ENCODE assay signal across 8 cellular contexts in genomic region chr2:96536445-96537065, GRCh38. TPM values are rescaled to one million over a fixed set of nuclear protein-coding genes. Genes with fewer than 3 reads are reported as not detected.
A peak's percentile ranks its signal among the peaks of the same experiment; 100 is the strongest.
DNase-seq lines count a peak whose midpoint lies in the region; ATAC-seq and TF ChIP-seq lines count a peak whose summit lies in the region.

A gene with protein sequence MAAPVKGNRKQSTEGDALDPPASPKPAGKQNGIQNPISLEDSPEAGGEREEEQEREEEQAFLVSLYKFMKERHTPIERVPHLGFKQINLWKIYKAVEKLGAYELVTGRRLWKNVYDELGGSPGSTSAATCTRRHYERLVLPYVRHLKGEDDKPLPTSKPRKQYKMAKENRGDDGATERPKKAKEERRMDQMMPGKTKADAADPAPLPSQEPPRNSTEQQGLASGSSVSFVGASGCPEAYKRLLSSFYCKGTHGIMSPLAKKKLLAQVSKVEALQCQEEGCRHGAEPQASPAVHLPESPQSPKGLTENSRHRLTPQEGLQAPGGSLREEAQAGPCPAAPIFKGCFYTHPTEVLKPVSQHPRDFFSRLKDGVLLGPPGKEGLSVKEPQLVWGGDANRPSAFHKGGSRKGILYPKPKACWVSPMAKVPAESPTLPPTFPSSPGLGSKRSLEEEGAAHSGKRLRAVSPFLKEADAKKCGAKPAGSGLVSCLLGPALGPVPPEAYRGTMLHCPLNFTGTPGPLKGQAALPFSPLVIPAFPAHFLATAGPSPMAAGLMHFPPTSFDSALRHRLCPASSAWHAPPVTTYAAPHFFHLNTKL (plus strand): TSS chr2:96536752. CDS start chr2:96536827, 75 bp downstream.

- H3K4me3 Mint-ChIP-seq in immature natural killer cell: peak within 1 kb of the TSS; percentile 87 to 99 (median 94)

- H3K27me3 ChIP-seq in WERI-Rb-1 (ENCODE audit: insufficient read depth, low read depth, severe bottlenecking) (peaks cover 13% of the 10 kb centered on the region), breast epithelium (no peaks in the 10 kb centered on the region)

- peaks cover 38 to 44% of the 10 kb centered on the region in 2 donors for H3K4me1 ChIP-seq in breast epithelium

- H3K27me3 Mint-ChIP-seq in immature natural killer cell (ENCODE audit: low read depth in 3 of 3): peaks cover 24 to 34% (median 33%) of the 10 kb centered on the region in 3 donors

- H3K4me3 ChIP-seq in AG04449 (ENCODE audit: low read depth, low read length) (peak within 1 kb of the TSS; percentile 70), WERI-Rb-1 (ENCODE audit: low read depth, low read length) (peak within 1 kb of the TSS; percentile 58), breast epithelium (peak within 1 kb of the TSS; percentile 70 to 99 (median 81))

- no peaks in the 10 kb centered on the region for H3K36me3 ChIP-seq in WERI-Rb-1
- H3K36me3 ChIP-seq in breast epithelium: no peaks in the 10 kb centered on the region

- peak; percentile 58 for ATAC-seq in GM18868 (IDR thresholded peaks at IDR 0.05; ENCODE audit: unreplicated experiment)
- peak; percentile 41 for ATAC-seq in HG03108 (IDR thresholded peaks at IDR 0.05; ENCODE audit: unreplicated experiment)

- no peaks in the 10 kb centered on the region for H3K36me3 Mint-ChIP-seq in immature natural killer cell

- peak; percentile 53 for TF ChIP-seq POLR2A in breast epithelium (IDR thresholded peaks at IDR 0.05)

- H3K9me3 Mint-ChIP-seq in immature natural killer cell: no peaks in the 10 kb centered on the region

- CTCF ChIA-PET in AG04449 (lab: Yijun Ruan, JAX): interaction anchor here (0.6 to 18.6 kb wide), 2 partner anchors 17 to 24 kb away, joined by 3 to 257 read pairs; no protein-coding TSS in a partner anchor

- POLR2A ChIA-PET in AG04449 (lab: Yijun Ruan, JAX): no interaction called here

- H3K4me1 Mint-ChIP-seq in immature natural killer cell: peaks cover 51 to 55% of the 10 kb centered on the region in 2 donors

- no peak within 1 kb of the TSS for H3K27ac ChIP-seq in WERI-Rb-1
- peak within 1 kb of the TSS; percentile 95 to 99 for H3K27ac ChIP-seq in breast epithelium

- intact Hi-C loops in breast epithelium (cut with DNase I; ENCODE audit: low total_unique reads): no loop called here

- no peaks in the 10 kb centered on the region for H3K9me3 ChIP-seq in WERI-Rb-1 (ENCODE audit: severe bottlenecking)
- H3K9me3 ChIP-seq in breast epithelium: no peaks in the 10 kb centered on the region

- no peak for DNase-seq in AG04449 (ENCODE audit: low read depth, low spot score)
- peak; percentile 86 for DNase-seq in NCI-H2171 treated with DMSO at 0.1 percent for 48 hours (lab: John Stamatoyannopoulos, UW)
- DNase-seq in WERI-Rb-1: peak; percentile 92
- peak; percentile 92 to 95 for DNase-seq in breast epithelium (ENCODE audit: low spot score in 2 of 2)
- peak; percentile 85 to 88 (median 86) for DNase-seq in immature natural killer cell
- peak; percentile 65 for DNase-seq in smooth muscle cell of the brain vasculature (ENCODE audit: low read depth, low spot score)

- H3K27ac Mint-ChIP-seq in immature natural killer cell: peak within 1 kb of the TSS; percentile 86 to 99 (median 96)

- TF ChIP-seq CTCF in AG04449 (IDR thresholded peaks at IDR 0.05; ENCODE audit: insufficient read depth, low read length, missing control alignments) (peak; percentile 18), WERI-Rb-1 (IDR thresholded peaks at IDR 0.05; ENCODE audit: low read depth, low read length) (no peak; the same call in 1 of the 2 replicates), breast epithelium (IDR thresholded peaks at IDR 0.05) (peak; percentile 68 to 78 (median 69))

RNA-seq across cellular contexts. Expression of the gene that starts here (rescaled TPM):
- 100 to 1,000 TPM in 1 of 3 donors, 10 to 100 TPM in 2; 18.9 to 132 (median 56.4) TPM for total RNA-seq in breast epithelium
- polyA plus RNA-seq in immature natural killer cell: 100 to 1,000 TPM in 1 of 3 donors, 10 to 100 TPM in 2; 77.1 to 204 (median 82.7) TPM
